Comparison of ENCODE assay signal across 7 cellular contexts in the genomic region with DNA sequence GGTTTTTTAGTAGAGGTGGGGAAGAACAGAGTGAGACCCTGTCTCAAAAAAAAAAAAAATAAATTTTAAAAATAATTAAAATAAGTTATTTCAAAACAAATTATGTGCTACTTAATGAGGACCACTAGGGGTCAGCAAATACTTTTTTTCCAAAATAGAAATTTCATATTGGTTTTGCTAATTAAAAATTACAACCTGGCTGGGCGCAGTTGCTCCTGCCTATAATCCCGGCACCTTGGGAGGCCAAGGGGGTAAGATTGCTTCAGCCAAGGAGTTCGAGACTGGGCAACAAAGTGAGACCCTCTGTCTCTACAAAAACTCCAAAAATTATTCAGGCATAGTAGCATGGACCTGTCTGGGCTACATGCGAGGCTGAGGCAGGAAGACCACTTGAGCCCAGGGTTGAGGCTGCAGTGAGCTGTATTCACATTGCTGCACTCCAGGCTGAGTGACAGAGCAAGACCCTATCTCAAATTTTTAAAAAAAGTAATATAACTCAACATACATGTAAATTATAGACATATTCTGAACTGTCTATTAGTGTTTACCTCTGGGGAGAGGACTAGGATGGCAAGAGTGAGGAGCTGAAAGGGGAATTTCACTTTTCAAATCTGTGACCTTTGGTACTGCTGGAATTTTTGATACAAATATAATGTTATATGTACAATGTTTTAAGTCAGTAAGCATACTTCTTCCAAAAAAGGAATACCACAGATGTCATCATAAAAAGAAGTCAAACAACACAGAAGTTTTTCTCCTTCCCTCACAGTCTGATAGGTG. TPM values are rescaled to one million over a fixed set of nuclear protein-coding genes. Genes with fewer than 3 reads are reported as not detected.
DNase-seq lines count a peak whose midpoint lies in the region; ATAC-seq, FAIRE-seq and TF ChIP-seq lines count a peak whose summit lies in the region.

No MANE protein-coding gene starts in this region.

- WGBS in mammary epithelial cell (ENCODE audit: low coverage, missing lambda C conversion rate), result 15% methylated on average over 4 of the region's 4 CpGs

- H3K27ac ChIP-seq in MM.1S (ENCODE audit: low read length) (peak overlapping the region; percentile 37; the same call in 1 of the 2 replicates), mammary epithelial cell (ENCODE audit: insufficient read depth, low read depth, low read length) (no peak overlapping the region)

- H3F3A ChIP-seq in MM.1S (ENCODE audit: insufficient read depth, low read length), result no peaks in the 10 kb centered on the region; the same call in 1 of the 2 replicates

- dilution Hi-C loops in mammary epithelial cell (cut with HindIII; ENCODE audit: low sequenced_read_pairs), result no loop called here

- peaks cover 15% of the 10 kb centered on the region for H3K4me1 ChIP-seq in MM.1S (ENCODE audit: low read length)
- H3K4me1 ChIP-seq in mammary epithelial cell (ENCODE audit: insufficient read depth, low read length), result peaks cover 3% of the 10 kb centered on the region

- no peak overlapping the region for H3K9ac ChIP-seq in MM.1S (ENCODE audit: low read length)
- no peak overlapping the region for H3K9ac ChIP-seq in mammary epithelial cell (ENCODE audit: insufficient read depth, low read length)

- no peaks in the 10 kb centered on the region for H3K36me3 ChIP-seq in MM.1S (replicated peaks; ENCODE audit: insufficient read depth, low read length)
- H3K36me3 ChIP-seq in mammary epithelial cell (ENCODE audit: insufficient read depth, low read length), result no peaks in the 10 kb centered on the region

- intact Hi-C loops in mammary epithelial cell (cut with micrococcal nuclease), result loop anchor here (1.0 to 5.0 kb wide), 2 partner anchors 65 to 278 kb away; no protein-coding TSS in a partner anchor

- H3K27me3 ChIP-seq in MM.1S (replicated peaks; ENCODE audit: insufficient read depth, low read length) (no peaks in the 10 kb centered on the region), mammary epithelial cell (ENCODE audit: insufficient read depth, low read length) (no peaks in the 10 kb centered on the region)

- no peak overlapping the region for H2AFZ ChIP-seq in MM.1S (ENCODE audit: low read length)
- H2AFZ ChIP-seq in mammary epithelial cell (ENCODE audit: low read depth, low read length), result no peak overlapping the region

- ATAC-seq in GM19463 (IDR thresholded peaks at IDR 0.05; ENCODE audit: unreplicated experiment) (no peak), GM18870 (IDR thresholded peaks at IDR 0.05; ENCODE audit: unreplicated experiment) (no peak)

- H3K79me2 ChIP-seq in MM.1S (ENCODE audit: low read length) (no peaks in the 10 kb centered on the region), mammary epithelial cell (ENCODE audit: insufficient read depth, low read length) (no peaks in the 10 kb centered on the region)

- H3K4me2 ChIP-seq in MM.1S (ENCODE audit: low read depth, low read length) (no peak overlapping the region), mammary epithelial cell (ENCODE audit: insufficient read depth, low read depth, low read length) (no peak overlapping the region)

- TF ChIP-seq CTCF in MM.1S (IDR thresholded peaks at IDR 0.05; ENCODE audit: low read length), result peak; percentile 32
- TF ChIP-seq CTCF in mammary epithelial cell (conservative IDR thresholded peaks at IDR 0.05 in 1 of 2, IDR thresholded peaks at IDR 0.05 in 1 of 2; ENCODE audit: extremely low read depth in 1 of 2, insufficient read depth in 1 of 2, low read depth in 1 of 2, low read length in 2 of 2), result peak; percentile 50

- no peak overlapping the region for H3K4me3 ChIP-seq in MM.1S (ENCODE audit: low read length)
- no peak overlapping the region for H3K4me3 ChIP-seq in mammary epithelial cell (replicated peaks in 1 of 3; ENCODE audit: insufficient read depth in 1 of 3, low read depth in 2 of 3, low read length in 3 of 3)

- DNase-seq in MM.1S (peak; percentile 55), mammary epithelial cell (no peak), midbrain (lab: John Stamatoyannopoulos, UW) (peak; percentile 18), HuH-7.5 (ENCODE audit: low spot score) (no peak)

- CTCF ChIA-PET in mammary epithelial cell (lab: Charles Lee; ENCODE audit: low non-redundant PET), result interaction anchor here (0.7 kb wide), 1 partner anchor 52 kb away, joined by 4 read pairs; no protein-coding TSS in a partner anchor

- in situ Hi-C loops in mammary epithelial cell (cut with MboI; ENCODE audit: low sequenced_read_pairs in 2 of 2), result loop anchor here in 1 of 2 donors (10.0 kb wide), 1 partner anchor 71 kb away; no protein-coding TSS in a partner anchor

- BruUV-seq in mammary epithelial cell (replicated peaks; lab: Mats Ljungman, UMichigan), result no TSS peak

- H4K20me1 ChIP-seq in MM.1S (ENCODE audit: insufficient read depth, low read length) (no peaks in the 10 kb centered on the region), mammary epithelial cell (ENCODE audit: insufficient read depth, low read length) (no peaks in the 10 kb centered on the region)

- H3K9me3 ChIP-seq in MM.1S (replicated peaks; ENCODE audit: insufficient read depth, low read length), result no peaks in the 10 kb centered on the region
- H3K9me3 ChIP-seq in mammary epithelial cell (replicated peaks; ENCODE audit: insufficient read depth, low read length), result no peaks in the 10 kb centered on the region

- H3K9me2 ChIP-seq in MM.1S (replicated peaks; ENCODE audit: insufficient read depth, low read length), result no peaks in the 10 kb centered on the region

- peak; percentile 78 for FAIRE-seq in G401.6 (lab: Jason Lieb, UNC)

RNA-seq across cellular contexts. Expression of gene MEIOB, which starts 8.1 kb away (rescaled TPM):
- total RNA-seq in mammary epithelial cell, result under 1 TPM in 1 of 2 donors, not detected in 1; 0.17 TPM
- not detected for polyA plus RNA-seq in mammary epithelial cell
- polyA minus RNA-seq in mammary epithelial cell, result not detected

RNA-seq across cellular contexts. Expression of gene FAHD1, which starts 36.9 kb away (rescaled TPM):
- 10 to 100 TPM; 33.1 to 61.3 TPM for total RNA-seq in mammary epithelial cell
- polyA plus RNA-seq in mammary epithelial cell, result 83.2 TPM
- polyA minus RNA-seq in mammary epithelial cell, result 70.6 TPM

RNA-seq across cellular contexts. Expression of gene HAGH, which starts 37.2 kb away (rescaled TPM):
- 10 to 100 TPM; 38.7 to 43.8 TPM for total RNA-seq in mammary epithelial cell
- polyA plus RNA-seq in mammary epithelial cell, result 40.8 TPM
- 18.2 TPM for polyA minus RNA-seq in mammary epithelial cell

RNA-seq across cellular contexts. Expression of gene HS3ST6, which starts 54.3 kb away (rescaled TPM):
- not detected for total RNA-seq in mammary epithelial cell
- polyA plus RNA-seq in mammary epithelial cell, result not detected
- not detected for polyA minus RNA-seq in mammary epithelial cell

Comparison
In these comparisons a context has a peak if more than half of its experiments do, and no peak if none do; other contexts are left out.
1. DNase-seq: peak in MM.1S (single experiment) and midbrain (single experiment); none in mammary epithelial cell (single experiment) and HuH-7.5 (single experiment).